Comparison of ENCODE assay signal across 1 cellular context in the genomic region with DNA sequence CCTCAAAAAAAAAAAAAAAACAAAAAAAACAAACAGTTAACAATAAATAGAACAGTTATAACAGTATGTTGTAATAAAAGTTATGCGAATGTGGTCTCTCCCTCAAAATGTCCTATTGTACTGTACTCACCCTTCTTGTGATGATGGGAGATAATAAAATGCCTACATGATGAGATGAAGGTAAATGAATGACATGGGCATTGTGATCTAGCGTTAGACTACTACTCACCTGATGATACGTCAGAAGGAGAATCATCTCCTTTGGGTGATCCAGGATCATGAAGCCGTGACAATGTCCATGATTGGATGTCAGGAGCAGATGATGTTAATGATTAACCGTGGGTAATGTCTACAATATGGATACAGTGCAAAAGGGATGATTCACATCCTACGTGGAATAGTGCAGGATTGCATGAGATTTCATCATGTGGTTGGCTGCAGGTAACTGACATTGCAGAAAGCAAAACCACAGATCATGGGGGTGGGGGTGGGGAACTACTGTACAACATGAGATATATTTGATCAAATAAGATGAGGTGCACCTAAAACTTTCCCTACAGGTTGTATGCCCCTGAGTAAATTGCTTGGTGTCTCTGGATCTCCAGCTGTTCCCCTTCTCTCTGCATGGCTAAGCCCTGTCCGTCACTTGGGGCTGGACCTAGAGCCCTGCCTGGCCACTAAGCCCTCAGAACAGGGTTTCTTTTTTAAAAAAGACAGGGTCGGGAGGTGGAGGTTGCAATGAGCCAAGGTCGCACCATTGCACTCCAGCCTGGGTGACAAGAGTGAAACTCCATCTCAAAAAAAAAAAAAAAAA.
TF ChIP-seq lines count a peak whose summit lies in the region.

No MANE protein-coding gene starts in this region.

TF ChIP-seq in SK-N-SH, 30 proteins besides CTCF, POLR2A, EP300 and RAD21 (continued from another document):
- TF ChIP-seq, protein P1, sequence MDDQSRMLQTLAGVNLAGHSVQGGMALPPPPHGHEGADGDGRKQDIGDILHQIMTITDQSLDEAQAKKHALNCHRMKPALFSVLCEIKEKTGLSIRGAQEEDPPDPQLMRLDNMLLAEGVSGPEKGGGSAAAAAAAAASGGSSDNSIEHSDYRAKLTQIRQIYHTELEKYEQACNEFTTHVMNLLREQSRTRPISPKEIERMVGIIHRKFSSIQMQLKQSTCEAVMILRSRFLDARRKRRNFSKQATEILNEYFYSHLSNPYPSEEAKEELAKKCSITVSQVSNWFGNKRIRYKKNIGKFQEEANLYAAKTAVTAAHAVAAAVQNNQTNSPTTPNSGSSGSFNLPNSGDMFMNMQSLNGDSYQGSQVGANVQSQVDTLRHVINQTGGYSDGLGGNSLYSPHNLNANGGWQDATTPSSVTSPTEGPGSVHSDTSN (IDR thresholded peaks at IDR 0.05) = no peak
- TF ChIP-seq YY1 (IDR thresholded peaks at IDR 0.05; ENCODE audit: low read depth) (no peak), SMC3 (IDR thresholded peaks at IDR 0.05; ENCODE audit: low read depth, low read length) (no peak), NRF1 (IDR thresholded peaks at IDR 0.05; ENCODE audit: low read depth, low read length) (no peak), RCOR1 (IDR thresholded peaks at IDR 0.05; ENCODE audit: low read length) (no peak), JUND (IDR thresholded peaks at IDR 0.05) (no peak), MEF2A (IDR thresholded peaks at IDR 0.05; ENCODE audit: borderline replicate concordance, low read depth) (no peak), RXRA (IDR thresholded peaks at IDR 0.05; ENCODE audit: borderline replicate concordance, low read depth) (no peak), TAF1 (IDR thresholded peaks at IDR 0.05; ENCODE audit: borderline replicate concordance, low read depth, low read length) (no peak), FOSL2 (IDR thresholded peaks at IDR 0.05; ENCODE audit: borderline replicate concordance, low read depth) (no peak), GABPA (IDR thresholded peaks at IDR 0.05; ENCODE audit: low read depth) (no peak)
- TF ChIP-seq, protein P2, sequence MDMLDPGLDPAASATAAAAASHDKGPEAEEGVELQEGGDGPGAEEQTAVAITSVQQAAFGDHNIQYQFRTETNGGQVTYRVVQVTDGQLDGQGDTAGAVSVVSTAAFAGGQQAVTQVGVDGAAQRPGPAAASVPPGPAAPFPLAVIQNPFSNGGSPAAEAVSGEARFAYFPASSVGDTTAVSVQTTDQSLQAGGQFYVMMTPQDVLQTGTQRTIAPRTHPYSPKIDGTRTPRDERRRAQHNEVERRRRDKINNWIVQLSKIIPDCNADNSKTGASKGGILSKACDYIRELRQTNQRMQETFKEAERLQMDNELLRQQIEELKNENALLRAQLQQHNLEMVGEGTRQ (IDR thresholded peaks at IDR 0.05; ENCODE audit: borderline replicate concordance, low read depth, low read length) = no peak
- TF ChIP-seq, protein P3, sequence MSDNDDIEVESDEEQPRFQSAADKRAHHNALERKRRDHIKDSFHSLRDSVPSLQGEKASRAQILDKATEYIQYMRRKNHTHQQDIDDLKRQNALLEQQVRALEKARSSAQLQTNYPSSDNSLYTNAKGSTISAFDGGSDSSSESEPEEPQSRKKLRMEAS (IDR thresholded peaks at IDR 0.05; ENCODE audit: low read depth) = no peak
- TF ChIP-seq, protein P4, sequence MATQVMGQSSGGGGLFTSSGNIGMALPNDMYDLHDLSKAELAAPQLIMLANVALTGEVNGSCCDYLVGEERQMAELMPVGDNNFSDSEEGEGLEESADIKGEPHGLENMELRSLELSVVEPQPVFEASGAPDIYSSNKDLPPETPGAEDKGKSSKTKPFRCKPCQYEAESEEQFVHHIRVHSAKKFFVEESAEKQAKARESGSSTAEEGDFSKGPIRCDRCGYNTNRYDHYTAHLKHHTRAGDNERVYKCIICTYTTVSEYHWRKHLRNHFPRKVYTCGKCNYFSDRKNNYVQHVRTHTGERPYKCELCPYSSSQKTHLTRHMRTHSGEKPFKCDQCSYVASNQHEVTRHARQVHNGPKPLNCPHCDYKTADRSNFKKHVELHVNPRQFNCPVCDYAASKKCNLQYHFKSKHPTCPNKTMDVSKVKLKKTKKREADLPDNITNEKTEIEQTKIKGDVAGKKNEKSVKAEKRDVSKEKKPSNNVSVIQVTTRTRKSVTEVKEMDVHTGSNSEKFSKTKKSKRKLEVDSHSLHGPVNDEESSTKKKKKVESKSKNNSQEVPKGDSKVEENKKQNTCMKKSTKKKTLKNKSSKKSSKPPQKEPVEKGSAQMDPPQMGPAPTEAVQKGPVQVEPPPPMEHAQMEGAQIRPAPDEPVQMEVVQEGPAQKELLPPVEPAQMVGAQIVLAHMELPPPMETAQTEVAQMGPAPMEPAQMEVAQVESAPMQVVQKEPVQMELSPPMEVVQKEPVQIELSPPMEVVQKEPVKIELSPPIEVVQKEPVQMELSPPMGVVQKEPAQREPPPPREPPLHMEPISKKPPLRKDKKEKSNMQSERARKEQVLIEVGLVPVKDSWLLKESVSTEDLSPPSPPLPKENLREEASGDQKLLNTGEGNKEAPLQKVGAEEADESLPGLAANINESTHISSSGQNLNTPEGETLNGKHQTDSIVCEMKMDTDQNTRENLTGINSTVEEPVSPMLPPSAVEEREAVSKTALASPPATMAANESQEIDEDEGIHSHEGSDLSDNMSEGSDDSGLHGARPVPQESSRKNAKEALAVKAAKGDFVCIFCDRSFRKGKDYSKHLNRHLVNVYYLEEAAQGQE (IDR thresholded peaks at IDR 0.05; ENCODE audit: low read depth, low read length) = no peak
- TF ChIP-seq, protein P5, sequence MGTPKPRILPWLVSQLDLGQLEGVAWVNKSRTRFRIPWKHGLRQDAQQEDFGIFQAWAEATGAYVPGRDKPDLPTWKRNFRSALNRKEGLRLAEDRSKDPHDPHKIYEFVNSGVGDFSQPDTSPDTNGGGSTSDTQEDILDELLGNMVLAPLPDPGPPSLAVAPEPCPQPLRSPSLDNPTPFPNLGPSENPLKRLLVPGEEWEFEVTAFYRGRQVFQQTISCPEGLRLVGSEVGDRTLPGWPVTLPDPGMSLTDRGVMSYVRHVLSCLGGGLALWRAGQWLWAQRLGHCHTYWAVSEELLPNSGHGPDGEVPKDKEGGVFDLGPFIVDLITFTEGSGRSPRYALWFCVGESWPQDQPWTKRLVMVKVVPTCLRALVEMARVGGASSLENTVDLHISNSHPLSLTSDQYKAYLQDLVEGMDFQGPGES (IDR thresholded peaks at IDR 0.05; ENCODE audit: low read depth, low read length) = no peak
- TF ChIP-seq, protein P6, sequence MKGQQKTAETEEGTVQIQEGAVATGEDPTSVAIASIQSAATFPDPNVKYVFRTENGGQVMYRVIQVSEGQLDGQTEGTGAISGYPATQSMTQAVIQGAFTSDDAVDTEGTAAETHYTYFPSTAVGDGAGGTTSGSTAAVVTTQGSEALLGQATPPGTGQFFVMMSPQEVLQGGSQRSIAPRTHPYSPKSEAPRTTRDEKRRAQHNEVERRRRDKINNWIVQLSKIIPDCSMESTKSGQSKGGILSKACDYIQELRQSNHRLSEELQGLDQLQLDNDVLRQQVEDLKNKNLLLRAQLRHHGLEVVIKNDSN (IDR thresholded peaks at IDR 0.05; ENCODE audit: borderline replicate concordance, low read depth) = no peak
